10 cellular contexts compared by ENCODE assay signal in genomic region chr10:44980309-44981171, GRCh38. TPM values are rescaled to one million over a fixed set of nuclear protein-coding genes. Genes with fewer than 3 reads are reported as not detected.
DNase-seq lines count a peak whose midpoint lies in the region; ATAC-seq, FAIRE-seq and TF ChIP-seq lines count a peak whose summit lies in the region.
"Had no signal": no experiment of that assay in that cellular context is flagged by ENCODE, and none has a peak within 500 bp of the region (broad histone marks: within the 10 kb centered on the region; RNA-seq: fewer than 3 reads in every experiment).

No MANE protein-coding gene starts in this region.

- no peaks in the 10 kb centered on the region for H3K9me1 ChIP-seq in K562 (ENCODE audit: control insufficient read depth, insufficient read depth, low read length)

- H4K20me1 ChIP-seq in K562 (replicated peaks; ENCODE audit: control insufficient read depth, insufficient read depth, low read length) = no peaks in the 10 kb centered on the region

- H3K27me3 Mint-ChIP-seq in HFFc6 (ENCODE audit: insufficient read depth) = no peaks in the 10 kb centered on the region
- no peaks in the 10 kb centered on the region for H3K27me3 Mint-ChIP-seq in activated CD8-positive, alpha-beta T cell treated with anti-CD3 and anti-CD28 coated beads for 36 hours

- peaks cover 39 to 47% of the 10 kb centered on the region in 2 experiments for H3K4me1 ChIP-seq in K562 (replicated peaks in 1 of 2; ENCODE audit: control insufficient read depth in 2 of 2, insufficient read depth in 2 of 2, low read length in 2 of 2)

- POLR2A ChIA-PET in K562 (lab: Yijun Ruan, JAX) = interaction anchor here (0.5 to 1.8 kb wide), 7 partner anchors 7 to 1357 kb away, joined by 3 to 7 read pairs (median 4); no protein-coding TSS in a partner anchor
- POLR2A ChIA-PET in activated CD8-positive, alpha-beta T cell treated with anti-CD3 and anti-CD28 coated beads for 36 hours (lab: Charles Lee) = interaction anchor here (0.6 kb wide), 1 partner anchor 1860 kb away, joined by 3 read pairs; no protein-coding TSS in a partner anchor

- H3K36me3 Mint-ChIP-seq in HFFc6 (ENCODE audit: low read depth) = no peaks in the 10 kb centered on the region
- H3K36me3 Mint-ChIP-seq in activated CD8-positive, alpha-beta T cell treated with anti-CD3 and anti-CD28 coated beads for 36 hours (ENCODE audit: low read depth) = no peaks in the 10 kb centered on the region

- in situ Hi-C loops in K562 (cut with MboI) = no loop called here

- CTCF ChIA-PET in K562 (lab: Yijun Ruan, JAX; ENCODE audit: low intra/inter-chr PET ratio) = no interaction called here
- CTCF ChIA-PET in activated CD8-positive, alpha-beta T cell treated with anti-CD3 and anti-CD28 coated beads for 36 hours (lab: Charles Lee) = interaction anchor here (1.0 to 4.5 kb wide), 2 partner anchors 13 to 48 kb away, joined by 3 to 23 read pairs; no protein-coding TSS in a partner anchor

- TF ChIP-seq POLR2A in K562 (conservative IDR thresholded peaks at IDR 0.05) = no peak

- TF ChIP-seq CTCF in HFFc6 (IDR thresholded peaks at IDR 0.05) (no peak), K562 (IDR thresholded peaks at IDR 0.05 in 2 of 3, conservative IDR thresholded peaks at IDR 0.05 in 1 of 3; ENCODE audit: insufficient read depth in 2 of 3, low read depth in 1 of 3, low read length in 3 of 3) (no peak)
- no peak for TF ChIP-seq CTCF in activated CD8-positive, alpha-beta T cell treated with anti-CD3 and anti-CD28 coated beads for 36 hours (IDR thresholded peaks at IDR 0.05)

- no peaks in the 10 kb centered on the region for H3K79me2 ChIP-seq in K562 (ENCODE audit: control insufficient read depth, insufficient read depth, low read length)

- BruUV-seq in K562 (replicated peaks; lab: Mats Ljungman, UMichigan) = no TSS peak

- intact Hi-C loops in K562 (cut with micrococcal nuclease) = no loop called here
- intact Hi-C loops in activated CD8-positive, alpha-beta T cell treated with anti-CD3 and anti-CD28 coated beads for 36 hours (cut with micrococcal nuclease) = no loop called here

- peak overlapping the region; percentile 74 for H2AFZ ChIP-seq in K562 (ENCODE audit: low read depth, low read length)

- 27% methylated on average over 14 of the region's 14 CpGs for WGBS in K562 (ENCODE audit: insufficient coverage, low coverage, missing lambda C conversion rate)

- H3K27ac Mint-ChIP-seq in HFFc6 = peak overlapping the region; percentile 100
- no peak overlapping the region for H3K27ac Mint-ChIP-seq in activated CD8-positive, alpha-beta T cell treated with anti-CD3 and anti-CD28 coated beads for 36 hours
- H3K27ac Mint-ChIP-seq: activated CD8-positive, alpha-beta T cell treated with anti-CD3 and anti-CD28 coated beads, Interleukin-2, amount 10 ng/mL, durations not matched to agents 7 days and 5 days had no signal

- H3K27ac ChIP-seq in K562 (ENCODE audit: extremely low read depth, low read depth, low read length) = no peak overlapping the region
- peak overlapping the region; percentile 87 for H3K27ac ChIP-seq in layer of hippocampus (ENCODE audit: low read depth, low read length)
- peak overlapping the region; percentile 67 for H3K27ac ChIP-seq in substantia nigra (ENCODE audit: low read depth, low read length, poor library complexity, severe bottlenecking)

- peak overlapping the region; percentile 81 for H3K4me3 Mint-ChIP-seq in HFFc6
- H3K4me3 Mint-ChIP-seq in activated CD8-positive, alpha-beta T cell treated with anti-CD3 and anti-CD28 coated beads for 36 hours = no peak overlapping the region
- H3K4me3 Mint-ChIP-seq: activated CD8-positive, alpha-beta T cell treated with anti-CD3 and anti-CD28 coated beads, Interleukin-2, amount 10 ng/mL, durations not matched to agents 7 days and 5 days had no signal

- no peak overlapping the region for H3K4me3 ChIP-seq in K562

- TF ChIP-seq RAD21 in K562 (CRISPR knock-in tag; conservative IDR thresholded peaks at IDR 0.05 in 1 of 2, IDR thresholded peaks at IDR 0.05 in 1 of 2) = no peak

- no peak for ATAC-seq in K562
- ATAC-seq in GM21717 (IDR thresholded peaks at IDR 0.05; ENCODE audit: unreplicated experiment) = no peak
- ATAC-seq in HG02840 (IDR thresholded peaks at IDR 0.05; ENCODE audit: low FRiP score, unreplicated experiment) = no peak
- ATAC-seq in activated CD8-positive, alpha-beta T cell treated with anti-CD3 and anti-CD28 coated beads for 36 hours = no peak
- ATAC-seq: activated CD8-positive, alpha-beta T cell treated with anti-CD3 and anti-CD28 coated beads, Interleukin-2, amount 10 ng/mL, durations not matched to agents 7 days and 5 days had no signal

- no peaks in the 10 kb centered on the region for H3K9me3 ChIP-seq in K562 (replicated peaks; ENCODE audit: control insufficient read depth, insufficient read depth, low read depth, low read length)

- no peaks in the 10 kb centered on the region for H3K9me3 Mint-ChIP-seq in HFFc6
- H3K9me3 Mint-ChIP-seq in activated CD8-positive, alpha-beta T cell treated with anti-CD3 and anti-CD28 coated beads for 36 hours = no peaks in the 10 kb centered on the region

- DNase-seq in HFFc6 = no peak
- DNase-seq in K562 (ENCODE audit: extremely low read depth in 1 of 4, low spot score in 3 of 4) = no peak
- peak in 1 of 49 donors; percentile 41 for DNase-seq in substantia nigra (lab: John Stamatoyannopoulos, UW)
- DNase-seq in NCI-H226 = no peak
- DNase-seq in activated CD8-positive, alpha-beta T cell treated with anti-CD3 and anti-CD28 coated beads for 36 hours = no peak
- DNase-seq: activated CD8-positive, alpha-beta T cell treated with anti-CD3 and anti-CD28 coated beads, Interleukin-2, amount 10 ng/mL, durations not matched to agents 7 days and 5 days; GF-D8 had no signal

- H3K9ac ChIP-seq in K562 (ENCODE audit: insufficient read depth in 1 of 2, low read depth in 2 of 2, low read length in 2 of 2) = no peak overlapping the region

- no peak for TF ChIP-seq EP300 in K562 (IDR thresholded peaks at IDR 0.05; ENCODE audit: low read length)

- H3K4me2 ChIP-seq in K562 (ENCODE audit: insufficient read depth, low read length) = no peak overlapping the region

- H3K4me1 Mint-ChIP-seq in HFFc6 (ENCODE audit: low read depth) = peaks cover 55% of the 10 kb centered on the region
- H3K4me1 Mint-ChIP-seq in activated CD8-positive, alpha-beta T cell treated with anti-CD3 and anti-CD28 coated beads for 36 hours (ENCODE audit: low read depth) = peaks cover 3% of the 10 kb centered on the region

- FAIRE-seq in K562 (lab: Jason Lieb, UNC) = peak; percentile 23

- H3K27me3 ChIP-seq in K562 (ENCODE audit: control insufficient read depth in 2 of 2, insufficient read depth in 2 of 2, low read length in 2 of 2) = peaks cover 0 to 17% of the 10 kb centered on the region in 2 experiments; a peak in 3 of 5 replicates
- no peaks in the 10 kb centered on the region for H3K27me3 ChIP-seq in layer of hippocampus (ENCODE audit: control insufficient read depth, insufficient read depth, low read length)

- H3K36me3 ChIP-seq in K562 (ENCODE audit: control insufficient read depth, insufficient read depth, low read length) = no peaks in the 10 kb centered on the region

RNA-seq across cellular contexts. Expression of gene DEPP1, which starts 1.9 kb away (rescaled TPM):
- total RNA-seq in HFFc6 (2021; fragmentation: NEBNext Ultra II Directional; extraction: Animal tissue kit (Norgen Biotek cat#: 25700)) = under 1 TPM; 0.43 to 0.78 (median 0.52) TPM
- 0.32 and 3.0 TPM in 2 replicates for total RNA-seq in K562 (2011; cell fraction: chromatin; rRNA removed; ENCODE audit: low replicate concordance)
- total RNA-seq in K562 (2011; cell fraction: nucleolus; rRNA removed) = 2.4 and 4.7 TPM in 2 replicates
- total RNA-seq in K562 (2011; cell fraction: nucleoplasm; rRNA removed) = 1.5 and 2.3 TPM in 2 replicates
- 0.33 and 0.54 TPM in 2 replicates for total RNA-seq in K562 (2014; rRNA removed)
- total RNA-seq in K562 (2014; rRNA removed; fragmentation: Illumina TruSeq; extraction: Trizol) = 0.06 and 0.07 TPM in 2 replicates
- total RNA-seq in K562 (2015; rRNA removed; fragmentation: Illumina TruSeq; extraction: Trizol) = 0.11 and 0.18 TPM in 2 replicates
- 0.34 and 0.40 TPM in 2 replicates for total RNA-seq in K562 (2021)
- 0.42 and 1.1 TPM in 2 replicates for polyA plus RNA-seq in K562 (2011; rRNA removed)
- polyA plus RNA-seq in K562 (2011; cell fraction: cytosol; rRNA removed) = 1.3 and 1.5 TPM in 2 replicates
- 0.47 and 1.1 TPM in 2 replicates for polyA plus RNA-seq in K562 (2011; cell fraction: nucleus; rRNA removed)
- polyA plus RNA-seq in K562 (2012) = 0.46 and 1.3 TPM in 2 replicates
- 0.19 TPM in 2 replicates for polyA plus RNA-seq in K562 (2014; fragmentation: Illumina TruSeq; extraction: Trizol)
- polyA plus RNA-seq in K562 (2014; fragmentation: Nextera tagmentation; extraction: Ambion mirVana) = under 1 TPM in 1 of 2 experiments, not detected in 1; 0.04 TPM
- polyA plus RNA-seq in K562 (2014; rRNA removed) = 0.21 and 0.26 TPM in 2 replicates
- 0.77 and 1.1 TPM in 2 replicates for polyA minus RNA-seq in K562 (2011; rRNA and poly(A)+ RNA removed)
- 0.76 and 1.8 TPM in 2 replicates for polyA minus RNA-seq in K562 (2011; cell fraction: cytosol; rRNA and poly(A)+ RNA removed)
- 1.9 and 3.2 TPM in 2 replicates for polyA minus RNA-seq in K562 (2011; cell fraction: nucleus; rRNA and poly(A)+ RNA removed)
- under 1 TPM; 0.16 to 0.27 TPM for total RNA-seq in activated CD8-positive, alpha-beta T cell treated with anti-CD3 and anti-CD28 coated beads for 36 hours
- total RNA-seq: activated CD8-positive, alpha-beta T cell treated with anti-CD3 and anti-CD28 coated beads, Interleukin-2, amount 10 ng/mL, durations not matched to agents 7 days and 5 days had no signal

RNA-seq across cellular contexts. Expression of gene ZNF22, which starts 20.2 kb away (rescaled TPM):
- 10 to 100 TPM in 4 of 6 experiments, 1 to 10 TPM in 2; 7.4 to 15.8 (median 13.2) TPM for total RNA-seq in HFFc6 (2021; fragmentation: NEBNext Ultra II Directional; extraction: Animal tissue kit (Norgen Biotek cat#: 25700))
- 6.0 and 13.6 TPM in 2 replicates for total RNA-seq in K562 (2011; cell fraction: chromatin; rRNA removed; ENCODE audit: low replicate concordance)
- 5.3 and 7.1 TPM in 2 replicates for total RNA-seq in K562 (2011; cell fraction: nucleolus; rRNA removed)
- 9.9 and 11.2 TPM in 2 replicates for total RNA-seq in K562 (2011; cell fraction: nucleoplasm; rRNA removed)
- total RNA-seq in K562 (2014; rRNA removed) (35.9 and 36.2 TPM in 2 replicates), K562 (2014; rRNA removed; fragmentation: Illumina TruSeq; extraction: Trizol) (68.4 and 69.4 TPM in 2 replicates), K562 (2015; rRNA removed; fragmentation: Illumina TruSeq; extraction: Trizol) (47.9 and 48.6 TPM in 2 replicates), K562 (2021) (40.5 and 52.9 TPM in 2 replicates)
- polyA plus RNA-seq in K562 (2011; rRNA removed) (39.2 and 51.2 TPM in 2 replicates), K562 (2014; fragmentation: Illumina TruSeq; extraction: Trizol) (51.3 and 62.2 TPM in 2 replicates), K562 (2014; fragmentation: Nextera tagmentation; extraction: Ambion mirVana) (10 to 100 TPM; 92.2 to 98.7 TPM), K562 (2014; rRNA removed) (42.4 and 60.4 TPM in 2 replicates)
- polyA plus RNA-seq in K562 (2011; cell fraction: cytosol; rRNA removed) = 9.3 and 18.6 TPM in 2 replicates
- 7.4 and 12.9 TPM in 2 replicates for polyA plus RNA-seq in K562 (2011; cell fraction: nucleus; rRNA removed)
- polyA plus RNA-seq in K562 (2012) = 38.3 and 41.5 TPM in 2 replicates
- 19.0 and 19.4 TPM in 2 replicates for polyA minus RNA-seq in K562 (2011; rRNA and poly(A)+ RNA removed)
- 5.3 and 8.3 TPM in 2 replicates for polyA minus RNA-seq in K562 (2011; cell fraction: cytosol; rRNA and poly(A)+ RNA removed)
- polyA minus RNA-seq in K562 (2011; cell fraction: nucleus; rRNA and poly(A)+ RNA removed) = 5.3 and 11.1 TPM in 2 replicates
- total RNA-seq in activated CD8-positive, alpha-beta T cell treated with anti-CD3 and anti-CD28 coated beads for 36 hours = 10 to 100 TPM; 34.4 to 37.6 TPM

RNA-seq across cellular contexts. Expression of gene RASSF4, which starts 20.9 kb away (rescaled TPM):
- total RNA-seq in HFFc6 (2021; fragmentation: NEBNext Ultra II Directional; extraction: Animal tissue kit (Norgen Biotek cat#: 25700)) = 1 to 10 TPM; 1.1 to 3.8 (median 2.9) TPM
- 0.21 and 0.58 TPM in 2 replicates for total RNA-seq in K562 (2011; cell fraction: chromatin; rRNA removed; ENCODE audit: low replicate concordance)
- total RNA-seq in K562 (2011; cell fraction: nucleolus; rRNA removed) = 0.17 and 0.66 TPM in 2 replicates
- 0.15 and 0.29 TPM in 2 replicates for total RNA-seq in K562 (2011; cell fraction: nucleoplasm; rRNA removed)
- total RNA-seq in K562 (2014; rRNA removed) (0.04 and 0.09 TPM in 2 replicates), K562 (2014; rRNA removed; fragmentation: Illumina TruSeq; extraction: Trizol) (not detected in 2 replicates), K562 (2015; rRNA removed; fragmentation: Illumina TruSeq; extraction: Trizol) (not detected in 2 replicates), K562 (2021) (0.18 and 0.62 TPM in 2 replicates)
- polyA plus RNA-seq in K562 (2011; rRNA removed) (0.05 and 0.13 TPM in 2 replicates), K562 (2014; fragmentation: Illumina TruSeq; extraction: Trizol) (0.10 TPM in 1 of 2 replicates, not detected in the other), K562 (2014; fragmentation: Nextera tagmentation; extraction: Ambion mirVana) (under 1 TPM in 1 of 2 experiments, not detected in 1; 0.01 TPM), K562 (2014; rRNA removed) (0.13 TPM in 1 of 2 replicates, not detected in the other)
- polyA plus RNA-seq in K562 (2011; cell fraction: cytosol; rRNA removed) = 0.04 and 0.30 TPM in 2 replicates
- 0.25 and 0.30 TPM in 2 replicates for polyA plus RNA-seq in K562 (2011; cell fraction: nucleus; rRNA removed)
- 0.20 and 0.68 TPM in 2 replicates for polyA plus RNA-seq in K562 (2012)
- polyA minus RNA-seq in K562 (2011; rRNA and poly(A)+ RNA removed) = not detected in 2 replicates
- not detected in 2 replicates for polyA minus RNA-seq in K562 (2011; cell fraction: cytosol; rRNA and poly(A)+ RNA removed)
- not detected in 2 replicates for polyA minus RNA-seq in K562 (2011; cell fraction: nucleus; rRNA and poly(A)+ RNA removed)
- total RNA-seq in activated CD8-positive, alpha-beta T cell treated with anti-CD3 and anti-CD28 coated beads for 36 hours = 1 to 10 TPM; 1.8 to 1.9 TPM
